ENCODE assay signal across 15 cellular contexts in genomic region chr6:154653385-154653784, GRCh38.
DNase-seq lines count a peak whose midpoint lies in the region; ATAC-seq, FAIRE-seq and TF ChIP-seq lines count a peak whose summit lies in the region.
"Had no signal": no experiment of that assay in that cellular context is flagged by ENCODE, and none has a peak within 500 bp of the region (broad histone marks: within the 10 kb centered on the region; RNA-seq: fewer than 3 reads in every experiment).

No MANE protein-coding gene starts in this region.

- no peaks in the 10 kb centered on the region for H3K79me2 ChIP-seq in keratinocyte (ENCODE audit: control insufficient read depth, insufficient read depth, low read length)

- no peak for TF ChIP-seq RAD21 in IMR-90 (IDR thresholded peaks at IDR 0.05; ENCODE audit: low read length)

- no peak overlapping the region for H2BK15ac ChIP-seq in IMR-90 (ENCODE audit: low read depth, low read length)

- no peaks in the 10 kb centered on the region for H3K9me3 ChIP-seq in IMR-90 (ENCODE audit: control insufficient read depth, insufficient read depth, low read length)
- no peaks in the 10 kb centered on the region for H3K9me3 ChIP-seq in keratinocyte (ENCODE audit: control insufficient read depth, low read depth, low read length)
- H3K9me3 ChIP-seq in spleen: peaks cover 0 to 6% (median 0%) of the 10 kb centered on the region in 8 donors
- H3K9me3 ChIP-seq: body of pancreas, psoas muscle had no signal

- TF ChIP-seq POLR2A in IMR-90 (IDR thresholded peaks at IDR 0.05; ENCODE audit: low read depth, low read length) (no peak), spleen (IDR thresholded peaks at IDR 0.05) (no peak)

- H2AFZ ChIP-seq in IMR-90 (replicated peaks; ENCODE audit: low read length, poor library complexity) (peak overlapping the region; percentile 11), keratinocyte (ENCODE audit: control insufficient read depth, low read length) (peak overlapping the region; percentile 39)

- no TSS peak for BruUV-seq in IMR-90 (replicated peaks; lab: Mats Ljungman, UMichigan)

- dilution Hi-C loops in IMR-90 (cut with HindIII; ENCODE audit: low sequenced_read_pairs, unreplicated experiment): no loop called here
- dilution Hi-C loops in keratinocyte (cut with MboI; ENCODE audit: extremely low pct_ligation_motif_present, low sequenced_read_pairs): no loop called here

- H3K4ac ChIP-seq in IMR-90 (ENCODE audit: low read depth, low read length): no peak overlapping the region

- no peaks in the 10 kb centered on the region; the same call in 1 of the 2 replicates for H3K9me1 ChIP-seq in IMR-90 (ENCODE audit: insufficient read depth, low read length)
- no peaks in the 10 kb centered on the region for H3K9me1 ChIP-seq in keratinocyte (ENCODE audit: control insufficient read depth, extremely low read depth, insufficient read depth, low read length)

- H3K36me3 Mint-ChIP-seq in chondrocyte (ENCODE audit: low read depth): no peaks in the 10 kb centered on the region
- no peaks in the 10 kb centered on the region for H3K36me3 Mint-ChIP-seq in stimulated activated memory B cell treated with anti-CD40 and anti-IgM and Interleukin-4, amounts not matched to agents 10 μg/mL and 1 μg/mL and 100 μg/mL, for 72 hours

- H2AK9ac ChIP-seq in IMR-90 (replicated peaks; ENCODE audit: low read depth, low read length, poor library complexity): no peak overlapping the region

- TF ChIP-seq CTCF in IMR-90 (conservative IDR thresholded peaks at IDR 0.05; ENCODE audit: low read depth, low read length): no peak
- TF ChIP-seq CTCF in chondrocyte (IDR thresholded peaks at IDR 0.05): no peak
- no peak for TF ChIP-seq CTCF in keratinocyte (optimal IDR thresholded peaks at IDR 0.05 in 1 of 3, IDR thresholded peaks at IDR 0.05 in 1 of 3, conservative IDR thresholded peaks at IDR 0.05 in 1 of 3; ENCODE audit: extremely low read depth in 1 of 3, insufficient read depth in 2 of 3, low read length in 3 of 3)
- no peak for TF ChIP-seq CTCF in spleen (IDR thresholded peaks at IDR 0.05 in 8 of 11, conservative IDR thresholded peaks at IDR 0.05 in 3 of 11)

- no peak overlapping the region for H3K23ac ChIP-seq in IMR-90 (ENCODE audit: low read depth, low read length)

- no peak overlapping the region for H3K9ac ChIP-seq in IMR-90 (ENCODE audit: low read depth, low read length)
- H3K9ac ChIP-seq in keratinocyte (ENCODE audit: control insufficient read depth, extremely low read depth, insufficient read depth, low read length): peak overlapping the region; percentile 45

- no peak overlapping the region for H4K91ac ChIP-seq in IMR-90 (ENCODE audit: insufficient read depth, low read depth, low read length)

- CTCF ChIA-PET in IMR-90 (lab: Yijun Ruan, JAX): interaction anchor here (1.5 kb wide), 1 partner anchor 22 kb away, joined by 4 read pairs; no protein-coding TSS in a partner anchor

- H3K36me3 ChIP-seq in IMR-90 (ENCODE audit: control insufficient read depth, insufficient read depth, low read length) (no peaks in the 10 kb centered on the region), keratinocyte (ENCODE audit: control insufficient read depth in 2 of 2, extremely low read depth in 1 of 2, insufficient read depth in 2 of 2, low read length in 2 of 2) (no peaks in the 10 kb centered on the region), spleen (no peaks in the 10 kb centered on the region)

- H3K27ac ChIP-seq in IMR-90 (ENCODE audit: insufficient read depth, low read length): no peak overlapping the region
- peak overlapping the region; percentile 65 for H3K27ac ChIP-seq in keratinocyte (ENCODE audit: control insufficient read depth, insufficient read depth, low read length)
- H3K27ac ChIP-seq in spleen: peak overlapping the region in 7 of 8 donors; percentile 51 to 82 (median 70)
- H3K27ac ChIP-seq: psoas muscle had no signal

- no peaks in the 10 kb centered on the region for H3K79me1 ChIP-seq in IMR-90 (ENCODE audit: low read depth in 1 of 2, low read length in 2 of 2)

- H3K4me1 Mint-ChIP-seq in chondrocyte (ENCODE audit: low read depth): peaks cover 35% of the 10 kb centered on the region
- H3K4me1 Mint-ChIP-seq in stimulated activated memory B cell treated with anti-CD40 and anti-IgM and Interleukin-4, amounts not matched to agents 10 μg/mL and 1 μg/mL and 100 μg/mL, for 72 hours: peaks cover 5% of the 10 kb centered on the region
- H3K4me1 Mint-ChIP-seq: activated CD4-positive, alpha-beta memory T cell treated with anti-CD3 and anti-CD28 coated beads, Interleukin-2, amount 10 ng/mL, durations not matched to agents 7 days and 5 days had no signal

- H3K14ac ChIP-seq in IMR-90 (replicated peaks; ENCODE audit: low read depth, low read length): no peak overlapping the region

- no peak overlapping the region for H2AK5ac ChIP-seq in IMR-90 (ENCODE audit: low read depth, low read length)

- peak overlapping the region; percentile 98 for H3K27ac Mint-ChIP-seq in chondrocyte (ENCODE audit: unreplicated experiment)
- H3K27ac Mint-ChIP-seq in stimulated activated memory B cell treated with anti-CD40 and anti-IgM and Interleukin-4, amounts not matched to agents 10 μg/mL and 1 μg/mL and 100 μg/mL, for 72 hours: no peak overlapping the region
- H3K27ac Mint-ChIP-seq: activated CD4-positive, alpha-beta memory T cell treated with anti-CD3 and anti-CD28 coated beads, Interleukin-2, amount 10 ng/mL, durations not matched to agents 7 days and 5 days had no signal

- no peak overlapping the region for H4K5ac ChIP-seq in IMR-90 (ENCODE audit: low read depth, low read length)

- H3K27me3 ChIP-seq in IMR-90 (ENCODE audit: control insufficient read depth, insufficient read depth, low read length) (no peaks in the 10 kb centered on the region), keratinocyte (ENCODE audit: control insufficient read depth, extremely low read depth, insufficient read depth, low read length) (no peaks in the 10 kb centered on the region), spleen (replicated peaks in 1 of 7) (no peaks in the 10 kb centered on the region)
- H3K27me3 ChIP-seq: body of pancreas had no signal

- no peaks in the 10 kb centered on the region for H3K27me3 Mint-ChIP-seq in chondrocyte (ENCODE audit: low read depth)
- peaks cover 9% of the 10 kb centered on the region for H3K27me3 Mint-ChIP-seq in stimulated activated memory B cell treated with anti-CD40 and anti-IgM and Interleukin-4, amounts not matched to agents 10 μg/mL and 1 μg/mL and 100 μg/mL, for 72 hours
- H3K27me3 Mint-ChIP-seq: activated CD4-positive, alpha-beta memory T cell treated with anti-CD3 and anti-CD28 coated beads, Interleukin-2, amount 10 ng/mL, durations not matched to agents 7 days and 5 days had no signal

- H3K4me1 ChIP-seq in IMR-90 (ENCODE audit: control insufficient read depth, insufficient read depth, low read length) (no peaks in the 10 kb centered on the region), keratinocyte (ENCODE audit: control insufficient read depth, extremely low read depth, insufficient read depth, low read length) (peaks cover 21% of the 10 kb centered on the region), spleen (peaks cover 0 to 21% (median 6%) of the 10 kb centered on the region in 6 donors)
- H3K4me1 ChIP-seq: psoas muscle had no signal

- no peak overlapping the region for H3K56ac ChIP-seq in IMR-90 (ENCODE audit: extremely low read depth, insufficient read depth, low read length)

- H3K4me2 ChIP-seq in IMR-90 (ENCODE audit: low read depth, low read length): no peak overlapping the region
- H3K4me2 ChIP-seq in keratinocyte (ENCODE audit: control insufficient read depth, extremely low read depth, insufficient read depth, low read depth, low read length): peak overlapping the region; percentile 61

- H3K9me3 Mint-ChIP-seq in chondrocyte (ENCODE audit: low read depth): peaks cover 3% of the 10 kb centered on the region
- H3K9me3 Mint-ChIP-seq in stimulated activated memory B cell treated with anti-CD40 and anti-IgM and Interleukin-4, amounts not matched to agents 10 μg/mL and 1 μg/mL and 100 μg/mL, for 72 hours: no peaks in the 10 kb centered on the region
- H3K9me3 Mint-ChIP-seq: activated CD4-positive, alpha-beta memory T cell treated with anti-CD3 and anti-CD28 coated beads, Interleukin-2, amount 10 ng/mL, durations not matched to agents 7 days and 5 days had no signal

- POLR2A ChIA-PET in IMR-90 (lab: Charles Lee; ENCODE audit: unreplicated experiment): no interaction called here

- H3K4me3 ChIP-seq in IMR-90 (ENCODE audit: insufficient read depth, low read depth, low read length) (no peak overlapping the region), keratinocyte (ENCODE audit: control insufficient read depth in 2 of 3, extremely low read depth in 1 of 3, insufficient read depth in 2 of 3, low read depth in 1 of 3, low read length in 3 of 3) (no peak overlapping the region), spleen (no peak overlapping the region)
- H3K4me3 ChIP-seq: body of pancreas, psoas muscle had no signal

- no peak overlapping the region for H4K8ac ChIP-seq in IMR-90 (ENCODE audit: low read depth in 2 of 2, low read length in 2 of 2)

- WGBS in IMR-90 (ENCODE audit: extremely low coverage in 2 of 2, insufficient read length in 1 of 2), 2 experiments: 0% methylated on average over 1 of the region's 3 CpGs; no CpG with 5 or more reads in 1 of the 2 experiments
- WGBS in spleen, 5 donors: 47 to 62% (median 58%) methylated on average over 3 of the region's 3 CpGs

- H2BK120ac ChIP-seq in IMR-90 (ENCODE audit: low read depth, low read length): no peak overlapping the region

- peak overlapping the region; percentile 59 for H3K4me3 Mint-ChIP-seq in chondrocyte (ENCODE audit: unreplicated experiment)
- H3K4me3 Mint-ChIP-seq in stimulated activated memory B cell treated with anti-CD40 and anti-IgM and Interleukin-4, amounts not matched to agents 10 μg/mL and 1 μg/mL and 100 μg/mL, for 72 hours: no peak overlapping the region
- H3K4me3 Mint-ChIP-seq: activated CD4-positive, alpha-beta memory T cell treated with anti-CD3 and anti-CD28 coated beads, Interleukin-2, amount 10 ng/mL, durations not matched to agents 7 days and 5 days had no signal

- no peak overlapping the region for H2BK20ac ChIP-seq in IMR-90 (ENCODE audit: low read depth, low read length)

- H4K20me1 ChIP-seq in IMR-90 (ENCODE audit: insufficient read depth, low read length) (no peaks in the 10 kb centered on the region), keratinocyte (ENCODE audit: control insufficient read depth, extremely low read depth, insufficient read depth, low read length) (no peaks in the 10 kb centered on the region)

- peak; percentile 32; the same call in 1 of the 2 replicates for ATAC-seq in IMR-90 (ENCODE audit: low read depth)
- no peak for ATAC-seq in stimulated activated memory B cell treated with anti-CD40 and anti-IgM and Interleukin-4, amounts not matched to agents 10 μg/mL and 1 μg/mL and 100 μg/mL, for 72 hours

- H2BK5ac ChIP-seq in IMR-90 (ENCODE audit: low read depth, low read length, poor library complexity, severe bottlenecking): no peak overlapping the region

- DNase-seq in IMR-90: no peak
- no peak for DNase-seq in chondrocyte (ENCODE audit: low spot score)
- DNase-seq in keratinocyte (ENCODE audit: low read depth, low spot score): no peak
- DNase-seq in spleen: no peak
- DNase-seq in activated CD4-positive, alpha-beta T cell treated with anti-CD3 and anti-CD28 coated beads for 4 hours: no peak
- DNase-seq in cortex of kidney (lab: John Stamatoyannopoulos, UW): no peak
- no peak for DNase-seq in stimulated activated CD4-positive, alpha-beta T cell treated with anti-CD3 and anti-CD28 coated beads, Interleukin-4, amount 100 ng/mL, for 4 hours
- DNase-seq: activated CD4-positive, alpha-beta memory T cell treated with anti-CD3 and anti-CD28 coated beads, Interleukin-2, amount 10 ng/mL, durations not matched to agents 7 days and 5 days; GOT3; NCI-H187 treated with DMSO at 0.1 percent for 48 hours; NCI-H82; psoas muscle; stimulated activated naive CD4-positive, alpha-beta T cell treated with Interleukin-2 at 50 U/mL for 16 hours had no signal

- intact Hi-C loops in IMR-90 (cut with micrococcal nuclease): no loop called here
- intact Hi-C loops in spleen (cut with DNase I; ENCODE audit: low total_unique reads): no loop called here

- FAIRE-seq in keratinocyte (lab: Jason Lieb, UNC): no peak

- in situ Hi-C loops in IMR-90 (cut with MboI; ENCODE audit: low sequenced_read_pairs): no loop called here

- H3K18ac ChIP-seq in IMR-90 (ENCODE audit: low read depth, low read length): no peak overlapping the region
